11 cellular contexts compared by ENCODE assay signal in genomic region chr3:123719785-123720531, GRCh38.
DNase-seq lines count a peak whose midpoint lies in the region; ATAC-seq, FAIRE-seq and TF ChIP-seq lines count a peak whose summit lies in the region.
"Had no signal": no experiment of that assay in that cellular context is flagged by ENCODE, and none has a peak within 500 bp of the region (broad histone marks: within the 10 kb centered on the region; RNA-seq: fewer than 3 reads in every experiment).

No MANE protein-coding gene starts in this region.

- H3K4me3 ChIP-seq in right lobe of liver (no peak overlapping the region), HepG2 (replicated peaks in 1 of 3; ENCODE audit: insufficient read depth in 1 of 3, low read depth in 2 of 3, low read length in 3 of 3) (no peak overlapping the region), heart right ventricle (no peak overlapping the region)
- H3K4me3 ChIP-seq: adrenal gland had no signal

- H3K4me1 Mint-ChIP-seq in T-helper 17 cell, result peaks cover 3% of the 10 kb centered on the region

- no peaks in the 10 kb centered on the region for H3K4me1 ChIP-seq in right lobe of liver
- no peaks in the 10 kb centered on the region for H3K4me1 ChIP-seq in HepG2 (ENCODE audit: insufficient read depth, low read length)
- peaks cover 3 to 33% (median 23%) of the 10 kb centered on the region in 9 donors for H3K4me1 ChIP-seq in heart right ventricle

- no TSS peak for BruUV-seq in HepG2 (replicated peaks; lab: Mats Ljungman, UMichigan)

- POLR2A ChIA-PET in HepG2 (lab: Yijun Ruan, JAX), result no interaction called here

- TF ChIP-seq EP300 in HepG2 (IDR thresholded peaks at IDR 0.05; ENCODE audit: low read depth in 2 of 2, low read length in 2 of 2) (no peak), HepG2 (CRISPR knock-in tag; IDR thresholded peaks at IDR 0.05; ENCODE audit: borderline replicate concordance) (no peak)

- H3K4me2 ChIP-seq in HepG2 (ENCODE audit: low read depth, low read length), result no peak overlapping the region

- no peak overlapping the region for H2AFZ ChIP-seq in HepG2 (ENCODE audit: low read length)

- peaks cover 15% of the 10 kb centered on the region for H3K27me3 Mint-ChIP-seq in T-helper 17 cell

- intact Hi-C loops in right lobe of liver (cut with DNase I) (no loop called here), HepG2 (cut with micrococcal nuclease; ENCODE audit: unreplicated experiment) (loop anchor here (1.0 kb wide), 1 partner anchor 68 kb away; no protein-coding TSS in a partner anchor), heart right ventricle (cut with DNase I) (loop anchor here in 8 of 10 donors (1.0 to 5.0 kb wide), 4 partner anchors 23 to 68 kb away; no protein-coding TSS in a partner anchor), posterior vena cava (cut with DNase I) (loop anchor here in 1 of 2 donors (2.0 kb wide), 1 partner anchor 67 kb away; no protein-coding TSS in a partner anchor)

- no peaks in the 10 kb centered on the region for H4K20me1 ChIP-seq in HepG2 (ENCODE audit: insufficient read depth, low read length)

- CTCF ChIA-PET in HepG2 (lab: Yijun Ruan, JAX; ENCODE audit: low intra/inter-chr PET ratio, low total read pairs), result interaction anchor here (1.9 to 3.6 kb wide), 2 partner anchors 67 to 78 kb away, joined by 11 to 32 read pairs; no protein-coding TSS in a partner anchor

- no peaks in the 10 kb centered on the region for H3K79me2 ChIP-seq in HepG2 (ENCODE audit: insufficient read depth, low read length)

- H3K27ac ChIP-seq in right lobe of liver (no peak overlapping the region), HepG2 (ENCODE audit: extremely low read length, insufficient read depth, low read length) (no peak overlapping the region), heart right ventricle (peak overlapping the region in 8 of 10 donors; percentile 26 to 70 (median 47))

- no peaks in the 10 kb centered on the region for H3K27me3 ChIP-seq in right lobe of liver
- H3K27me3 ChIP-seq in HepG2 (ENCODE audit: control insufficient read depth in 1 of 2, insufficient read depth in 2 of 2, low read length in 2 of 2), result no peaks in the 10 kb centered on the region
- H3K27me3 ChIP-seq in heart right ventricle, result no peaks in the 10 kb centered on the region
- H3K27me3 ChIP-seq: adrenal gland had no signal

- peak in 3 of 4 donors; percentile 33 to 46 (median 38) for ATAC-seq in right lobe of liver
- ATAC-seq in HepG2, result no peak; the same call in 2 of the 3 replicates
- peak; percentile 48 to 89 (median 80) for ATAC-seq in heart right ventricle
- ATAC-seq in HG02610 (IDR thresholded peaks at IDR 0.05; ENCODE audit: unreplicated experiment), result no peak
- no peak for ATAC-seq in GM18519 (IDR thresholded peaks at IDR 0.05; ENCODE audit: low FRiP score, unreplicated experiment)
- no peak for ATAC-seq in T-helper 17 cell

- DNase-seq in right lobe of liver, result no peak
- DNase-seq in HepG2 (ENCODE audit: low spot score), result no peak
- peak; percentile 56 to 74 for DNase-seq in heart right ventricle
- DNase-seq in posterior vena cava (ENCODE audit: low spot score), result peak; percentile 84
- no peak for DNase-seq in NCI-H2029 (lab: John Stamatoyannopoulos, UW)
- no peak for DNase-seq in T-helper 17 cell

- H3K9ac ChIP-seq in HepG2 (ENCODE audit: insufficient read depth, low read depth, low read length), result no peak overlapping the region

- TF ChIP-seq RAD21 in HepG2 (CRISPR knock-in tag; IDR thresholded peaks at IDR 0.05), result no peak

- 46% methylated on average over 6 of the region's 16 CpGs for WGBS in right lobe of liver (ENCODE audit: insufficient coverage, low coverage, low lambda C conversion rate, missing lambda C conversion rate)
- WGBS in HepG2 (ENCODE audit: low lambda C conversion rate), result 92% methylated on average over 10 of the region's 16 CpGs
- WGBS in heart right ventricle, 2 donors, result 29 to 38% methylated on average over 16 of the region's 16 CpGs

- H3K36me3 ChIP-seq in right lobe of liver, result peaks cover 0 to 49% (median 6%) of the 10 kb centered on the region in 4 donors
- peaks cover 5 to 23% of the 10 kb centered on the region in 2 experiments; a peak in 4 of 5 replicates for H3K36me3 ChIP-seq in HepG2 (replicated peaks in 1 of 2; ENCODE audit: control insufficient read depth in 1 of 2, insufficient read depth in 2 of 2, low read length in 2 of 2)
- no peaks in the 10 kb centered on the region for H3K36me3 ChIP-seq in heart right ventricle
- H3K36me3 ChIP-seq: adrenal gland had no signal

- in situ Hi-C loops in HepG2 (cut with HindIII; ENCODE audit: extremely low pct_ligation_motif_present, low pct_unique_long_range_greater_than_20kb), result no loop called here

- TF ChIP-seq CTCF in right lobe of liver (IDR thresholded peaks at IDR 0.05), result no peak
- no peak for TF ChIP-seq CTCF in HepG2 (CRISPR knock-in tag; IDR thresholded peaks at IDR 0.05)
- TF ChIP-seq CTCF in heart right ventricle (IDR thresholded peaks at IDR 0.05), result no peak

- H3K9me3 ChIP-seq in right lobe of liver, result no peaks in the 10 kb centered on the region
- H3K9me3 ChIP-seq in HepG2 (ENCODE audit: low read length), result no peaks in the 10 kb centered on the region
- no peaks in the 10 kb centered on the region for H3K9me3 ChIP-seq in heart right ventricle
- H3K9me3 ChIP-seq in T-helper 17 cell (ENCODE audit: control insufficient read depth, low read length, poor library complexity, severe bottlenecking), result no peaks in the 10 kb centered on the region
- H3K9me3 ChIP-seq: adrenal gland had no signal

- FAIRE-seq in HepG2 (lab: Jason Lieb, UNC), result no peak

- TF ChIP-seq POLR2A in right lobe of liver (IDR thresholded peaks at IDR 0.05), result no peak
- TF ChIP-seq POLR2A in HepG2 (IDR thresholded peaks at IDR 0.05; ENCODE audit: insufficient read depth in 1 of 2, low read depth in 2 of 2, low read length in 2 of 2), result no peak

- H3K4me3 Mint-ChIP-seq in T-helper 17 cell, result no peak overlapping the region
- H3K4me3 Mint-ChIP-seq: effector memory CD8-positive, alpha-beta T cell; naive thymus-derived CD8-positive, alpha-beta T cell had no signal

- no peak overlapping the region for H3K27ac Mint-ChIP-seq in T-helper 17 cell
- H3K27ac Mint-ChIP-seq: naive thymus-derived CD8-positive, alpha-beta T cell had no signal

- no peaks in the 10 kb centered on the region for H3K36me3 Mint-ChIP-seq in T-helper 17 cell (ENCODE audit: low read depth)
- H3K36me3 Mint-ChIP-seq: naive thymus-derived CD8-positive, alpha-beta T cell had no signal

TF ChIP-seq in HepG2, 621 proteins besides CTCF, POLR2A, EP300 and RAD21:
- no peak for TF ChIP-seq CENPX (CRISPR knock-in tag; IDR thresholded peaks at IDR 0.05)
- TF ChIP-seq MLXIP (CRISPR knock-in tag; IDR thresholded peaks at IDR 0.05; ENCODE audit: borderline replicate concordance), result no peak
- TF ChIP-seq SNRNP70 (IDR thresholded peaks at IDR 0.05; ENCODE audit: low read depth, low read length), result no peak
- no peak for TF ChIP-seq ZNF615 (CRISPR knock-in tag; IDR thresholded peaks at IDR 0.05; ENCODE audit: borderline replicate concordance)
- no peak for TF ChIP-seq ARID2 (CRISPR knock-in tag; IDR thresholded peaks at IDR 0.05; ENCODE audit: borderline replicate concordance)
- TF ChIP-seq KLF9 (CRISPR knock-in tag; IDR thresholded peaks at IDR 0.05; ENCODE audit: low read depth), result no peak
- no peak for TF ChIP-seq MEIS1 (CRISPR knock-in tag; IDR thresholded peaks at IDR 0.05; ENCODE audit: borderline replicate concordance)
- TF ChIP-seq HMGA1 (CRISPR knock-in tag; conservative IDR thresholded peaks at IDR 0.05), result no peak
- no peak for TF ChIP-seq FOSL1 (CRISPR knock-in tag; IDR thresholded peaks at IDR 0.05; ENCODE audit: borderline replicate concordance)
- no peak for TF ChIP-seq LBX2 (CRISPR knock-in tag; IDR thresholded peaks at IDR 0.05; ENCODE audit: borderline replicate concordance)
- TF ChIP-seq SMARCE1 (IDR thresholded peaks at IDR 0.05; ENCODE audit: borderline replicate concordance), result no peak
- no peak for TF ChIP-seq ZNF431 (CRISPR knock-in tag; IDR thresholded peaks at IDR 0.05; ENCODE audit: borderline replicate concordance, low read depth)

Comparison
In these comparisons a context has a peak if more than half of its experiments do, and no peak if none do; other contexts are left out.
1. ATAC-seq: peak in right lobe of liver (3 of 4) and heart right ventricle (8 of 8); none in HepG2 (single experiment), HG02610 (single experiment), GM18519 (single experiment) and T-helper 17 cell (single experiment).
2. intact Hi-C loops: an anchor here in HepG2 (1.0 kb wide) and heart right ventricle (1.0 to 5.0 kb wide); none called in right lobe of liver.
3. DNase-seq: peak in heart right ventricle (2 of 2) and posterior vena cava (single experiment); none in right lobe of liver (0 of 3), HepG2 (single experiment), NCI-H2029 (single experiment) and T-helper 17 cell (0 of 3).
4. H3K27ac ChIP-seq: peak in heart right ventricle (8 of 10); none in right lobe of liver (0 of 3) and HepG2 (single experiment).